In genomic region chr16:13436641-13437423, GRCh38 we compare ENCODE assay signal across 1 cellular context.
A peak's percentile ranks its signal among the peaks of the same experiment; 100 is the strongest.
TF ChIP-seq lines count a peak whose summit lies in the region.

No MANE protein-coding gene starts in this region.

TF ChIP-seq in HepG2, 621 proteins besides CTCF, POLR2A, EP300 and RAD21 (continued from another document):
- TF ChIP-seq NPAS2 (CRISPR knock-in tag; IDR thresholded peaks at IDR 0.05; ENCODE audit: borderline replicate concordance) (no peak), MAX (IDR thresholded peaks at IDR 0.05) (no peak), ZNF616 (CRISPR knock-in tag; IDR thresholded peaks at IDR 0.05; ENCODE audit: low read depth) (no peak), GATAD2A (CRISPR knock-in tag; IDR thresholded peaks at IDR 0.05) (0 out of 2 replicates have a peak, but pooled peaks have one; percentile 11), FOSL1 (CRISPR knock-in tag; IDR thresholded peaks at IDR 0.05; ENCODE audit: borderline replicate concordance) (no peak), ZNF432 (CRISPR knock-in tag; IDR thresholded peaks at IDR 0.05; ENCODE audit: borderline replicate concordance) (no peak), ZNF232 (CRISPR knock-in tag; IDR thresholded peaks at IDR 0.05; ENCODE audit: borderline replicate concordance) (no peak), ZMYM4 (CRISPR knock-in tag; IDR thresholded peaks at IDR 0.05) (no peak), USF2 (IDR thresholded peaks at IDR 0.05; ENCODE audit: low read depth, low read length) (peak; percentile 73), USF2 (CRISPR knock-in tag; IDR thresholded peaks at IDR 0.05; ENCODE audit: borderline replicate concordance) (peak; percentile 84; the same call in 1 of the 2 replicates), RFXAP (CRISPR knock-in tag; IDR thresholded peaks at IDR 0.05; ENCODE audit: borderline replicate concordance) (peak; percentile 26; the same call in 1 of the 2 replicates), SRSF4 (IDR thresholded peaks at IDR 0.05; ENCODE audit: low read depth, low read length, poor library complexity, severe bottlenecking) (no peak), ZNF253 (CRISPR knock-in tag; IDR thresholded peaks at IDR 0.05; ENCODE audit: borderline replicate concordance) (no peak), SMARCC2 (IDR thresholded peaks at IDR 0.05) (no peak), ARID5B (CRISPR knock-in tag; IDR thresholded peaks at IDR 0.05) (peak; percentile 56), TBX3 (IDR thresholded peaks at IDR 0.05; ENCODE audit: borderline replicate concordance) (no peak), THAP9 (CRISPR knock-in tag; IDR thresholded peaks at IDR 0.05; ENCODE audit: borderline replicate concordance) (no peak), ELF3 (CRISPR knock-in tag; IDR thresholded peaks at IDR 0.05) (peak; percentile 25; the same call in 1 of the 2 replicates), ASH2L (IDR thresholded peaks at IDR 0.05; ENCODE audit: insufficient read length, low read depth, low read length) (peak; percentile 36), STAT5B (CRISPR knock-in tag; IDR thresholded peaks at IDR 0.05) (no peak), IRF1 (CRISPR knock-in tag; IDR thresholded peaks at IDR 0.05; ENCODE audit: low read depth) (no peak), AKNA (CRISPR knock-in tag; IDR thresholded peaks at IDR 0.05; ENCODE audit: borderline replicate concordance) (no peak), RBFOX2 (IDR thresholded peaks at IDR 0.05; ENCODE audit: low read depth, low read length) (no peak), ZNF577 (CRISPR knock-in tag; IDR thresholded peaks at IDR 0.05; ENCODE audit: borderline replicate concordance, low read depth) (no peak), ZFYVE20 (CRISPR knock-in tag; IDR thresholded peaks at IDR 0.05; ENCODE audit: borderline replicate concordance, low read depth) (no peak), MLX (CRISPR knock-in tag; IDR thresholded peaks at IDR 0.05) (peak; percentile 95), MXD4 (CRISPR knock-in tag; IDR thresholded peaks at IDR 0.05) (no peak), PTBP1 (IDR thresholded peaks at IDR 0.05; ENCODE audit: low read depth, low read length, poor library complexity, severe bottlenecking) (no peak), YY1 (IDR thresholded peaks at IDR 0.05; ENCODE audit: insufficient read depth, insufficient replicate concordance, low read depth, low read length) (no peak), ZBTB25 (CRISPR knock-in tag; IDR thresholded peaks at IDR 0.05) (no peak), LBX2 (CRISPR knock-in tag; IDR thresholded peaks at IDR 0.05; ENCODE audit: borderline replicate concordance) (no peak), SIX1 (CRISPR knock-in tag; IDR thresholded peaks at IDR 0.05; ENCODE audit: borderline replicate concordance) (no peak), ZBTB33 (CRISPR knock-in tag; IDR thresholded peaks at IDR 0.05) (no peak), ELF4 (CRISPR knock-in tag; IDR thresholded peaks at IDR 0.05; ENCODE audit: borderline replicate concordance) (no peak), ZNF766 (CRISPR knock-in tag; IDR thresholded peaks at IDR 0.05; ENCODE audit: borderline replicate concordance) (no peak), ATF4 (CRISPR knock-in tag; IDR thresholded peaks at IDR 0.05) (0 out of 4 replicates have a peak, but pooled peaks of 1 of the 2 experiments have one; percentile 17), FOXM1 (CRISPR knock-in tag; IDR thresholded peaks at IDR 0.05) (no peak)
